In genomic region chrX:120468071-120468470, GRCh38 we compare ENCODE assay signal across 1 cellular context.
TF ChIP-seq lines count a peak whose summit lies in the region.

No MANE protein-coding gene starts in this region.

TF ChIP-seq in HCT116, 20 proteins besides CTCF, POLR2A, EP300 and RAD21 (continued from another document):
- no peak for TF ChIP-seq FOSL1 (IDR thresholded peaks at IDR 0.05; ENCODE audit: low read depth)
- TF ChIP-seq JUND (IDR thresholded peaks at IDR 0.05) = no peak
- no peak for TF ChIP-seq EGR1 (IDR thresholded peaks at IDR 0.05; ENCODE audit: low read depth)
- TF ChIP-seq POLR2AphosphoS5 (IDR thresholded peaks at IDR 0.05; ENCODE audit: low read depth, low read length) = no peak
TF ChIP-seq in HCT116: peak in this region for 0.
